In genomic region chr1:194297999-194298598, GRCh38 we compare ENCODE assay signal across 15 cellular contexts.
DNase-seq lines count a peak whose midpoint lies in the region; ATAC-seq and TF ChIP-seq lines count a peak whose summit lies in the region.
"Had no signal": no experiment of that assay in that cellular context is flagged by ENCODE, and none has a peak within 500 bp of the region (broad histone marks: within the 10 kb centered on the region; RNA-seq: fewer than 3 reads in every experiment).

No MANE protein-coding gene starts in this region.

- no peak overlapping the region for H3K4me2 ChIP-seq in mesendoderm (ENCODE audit: low read length)
- H3K4me2 ChIP-seq: neural progenitor cell had no signal

- H2BK120ac ChIP-seq in mesendoderm (ENCODE audit: low read depth, low read length), result peak overlapping the region; percentile 28

- POLR2A ChIA-PET in activated CD8-positive, alpha-beta T cell treated with anti-CD3 and anti-CD28 coated beads for 36 hours (lab: Charles Lee), result no interaction called here
- POLR2A ChIA-PET in activated CD8-positive, alpha-beta T cell treated with anti-CD3 and anti-CD28 coated beads, Interleukin-2, amount 10 ng/mL, durations not matched to agents 7 days and 5 days (lab: Charles Lee), result no interaction called here

- no peak for TF ChIP-seq EP300 in Ishikawa (IDR thresholded peaks at IDR 0.05; ENCODE audit: borderline replicate concordance)

- H3K36me3 ChIP-seq in mesendoderm (ENCODE audit: control insufficient read depth, insufficient read depth, low read length), result no peaks in the 10 kb centered on the region
- H3K36me3 ChIP-seq: neural progenitor cell, upper lobe of right lung had no signal

- H2BK5ac ChIP-seq in mesendoderm (ENCODE audit: low read length), result no peak overlapping the region

- H2AK5ac ChIP-seq in mesendoderm (ENCODE audit: low read length), result no peak overlapping the region

- H3K4me1 ChIP-seq in mesendoderm (ENCODE audit: control insufficient read depth, low read depth, low read length), result no peaks in the 10 kb centered on the region
- H3K4me1 ChIP-seq: neural progenitor cell, upper lobe of right lung had no signal

- H2BK15ac ChIP-seq in mesendoderm (replicated peaks; ENCODE audit: low read depth), result no peak overlapping the region

- CTCF ChIA-PET in activated CD8-positive, alpha-beta T cell treated with anti-CD3 and anti-CD28 coated beads for 36 hours (lab: Charles Lee), result no interaction called here
- CTCF ChIA-PET in activated CD8-positive, alpha-beta T cell treated with anti-CD3 and anti-CD28 coated beads, Interleukin-2, amount 10 ng/mL, durations not matched to agents 7 days and 5 days (lab: Charles Lee), result interaction anchor here (1.0 kb wide), 1 partner anchor 23 kb away, joined by 3 read pairs; no protein-coding TSS in a partner anchor

- peak overlapping the region; percentile 93 for H3K27ac Mint-ChIP-seq in activated CD8-positive, alpha-beta T cell treated with anti-CD3 and anti-CD28 coated beads for 36 hours
- no peak overlapping the region for H3K27ac Mint-ChIP-seq in activated CD8-positive, alpha-beta T cell treated with anti-CD3 and anti-CD28 coated beads, Interleukin-2, amount 10 ng/mL, durations not matched to agents 7 days and 5 days
- no peak overlapping the region for H3K27ac Mint-ChIP-seq in type B pancreatic cell
- H3K27ac Mint-ChIP-seq in CD14-positive monocyte, result no peak overlapping the region
- H3K27ac Mint-ChIP-seq: CD8-positive, alpha-beta T cell; neural progenitor cell; stimulated activated naive B cell treated with anti-CD40 and anti-IgM and Interleukin-4, amounts not matched to agents 10 μg/mL and 1 μg/mL and 100 μg/mL, for 72 hours; T-helper 17 cell had no signal

- no peaks in the 10 kb centered on the region for H3K27me3 Mint-ChIP-seq in activated CD8-positive, alpha-beta T cell treated with anti-CD3 and anti-CD28 coated beads for 36 hours
- H3K27me3 Mint-ChIP-seq in activated CD8-positive, alpha-beta T cell treated with anti-CD3 and anti-CD28 coated beads, Interleukin-2, amount 10 ng/mL, durations not matched to agents 7 days and 5 days (ENCODE audit: low read depth), result no peaks in the 10 kb centered on the region
- no peaks in the 10 kb centered on the region for H3K27me3 Mint-ChIP-seq in type B pancreatic cell
- H3K27me3 Mint-ChIP-seq in CD14-positive monocyte (ENCODE audit: low read depth in 3 of 3), result peaks cover 0 to 2% (median 0%) of the 10 kb centered on the region in 3 donors
- H3K27me3 Mint-ChIP-seq: T-helper 17 cell had no signal

- H3K23ac ChIP-seq in mesendoderm (ENCODE audit: low read length), result no peak overlapping the region

- H3K4me1 Mint-ChIP-seq in activated CD8-positive, alpha-beta T cell treated with anti-CD3 and anti-CD28 coated beads for 36 hours (ENCODE audit: low read depth), result peaks cover 40% of the 10 kb centered on the region
- peaks cover 5% of the 10 kb centered on the region for H3K4me1 Mint-ChIP-seq in activated CD8-positive, alpha-beta T cell treated with anti-CD3 and anti-CD28 coated beads, Interleukin-2, amount 10 ng/mL, durations not matched to agents 7 days and 5 days (ENCODE audit: low read depth)
- H3K4me1 Mint-ChIP-seq in type B pancreatic cell (ENCODE audit: unreplicated experiment) (no peaks in the 10 kb centered on the region), CD14-positive monocyte (peaks cover 2% of the 10 kb centered on the region)
- H3K4me1 Mint-ChIP-seq: stimulated activated naive B cell treated with anti-CD40 and anti-IgM and Interleukin-4, amounts not matched to agents 10 μg/mL and 1 μg/mL and 100 μg/mL, for 72 hours had no signal

- H3K27ac ChIP-seq in mesendoderm (ENCODE audit: low read depth, low read length), result no peak overlapping the region
- H3K27ac ChIP-seq: neural progenitor cell, upper lobe of right lung had no signal

- H3K4me3 ChIP-seq in mesendoderm (ENCODE audit: low read length), result no peak overlapping the region
- H3K4me3 ChIP-seq: neural progenitor cell, upper lobe of right lung had no signal

- H3K9ac ChIP-seq in mesendoderm (ENCODE audit: low read length), result no peak overlapping the region
- H3K9ac ChIP-seq: neural progenitor cell had no signal

- no peak overlapping the region for H3K56ac ChIP-seq in mesendoderm (ENCODE audit: low read length)

- H3K4ac ChIP-seq in mesendoderm (ENCODE audit: low read depth, low read length), result no peak overlapping the region

- H4K8ac ChIP-seq in mesendoderm (ENCODE audit: low read depth, low read length), result no peak overlapping the region

- no peaks in the 10 kb centered on the region for H3K27me3 ChIP-seq in mesendoderm (ENCODE audit: insufficient read depth, low read length, poor library complexity)
- H3K27me3 ChIP-seq: neural progenitor cell, upper lobe of right lung had no signal

- H3K18ac ChIP-seq in mesendoderm (ENCODE audit: low read length), result no peak overlapping the region

- peak; percentile 63 for ATAC-seq in activated CD8-positive, alpha-beta T cell treated with anti-CD3 and anti-CD28 coated beads for 36 hours
- no peak for ATAC-seq in activated CD8-positive, alpha-beta T cell treated with anti-CD3 and anti-CD28 coated beads, Interleukin-2, amount 10 ng/mL, durations not matched to agents 7 days and 5 days
- ATAC-seq: CD8-positive, alpha-beta T cell; stimulated activated naive B cell treated with anti-CD40 and anti-IgM and Interleukin-4, amounts not matched to agents 10 μg/mL and 1 μg/mL and 100 μg/mL, for 72 hours; T-helper 17 cell; upper lobe of right lung had no signal

- H3K36me3 Mint-ChIP-seq in activated CD8-positive, alpha-beta T cell treated with anti-CD3 and anti-CD28 coated beads for 36 hours (ENCODE audit: low read depth), result peaks cover 9% of the 10 kb centered on the region
- no peaks in the 10 kb centered on the region for H3K36me3 Mint-ChIP-seq in activated CD8-positive, alpha-beta T cell treated with anti-CD3 and anti-CD28 coated beads, Interleukin-2, amount 10 ng/mL, durations not matched to agents 7 days and 5 days (ENCODE audit: low read depth)
- H3K36me3 Mint-ChIP-seq in type B pancreatic cell (no peaks in the 10 kb centered on the region), CD14-positive monocyte (no peaks in the 10 kb centered on the region)
- H3K36me3 Mint-ChIP-seq: CD8-positive, alpha-beta T cell; neural progenitor cell; stimulated activated naive B cell treated with anti-CD40 and anti-IgM and Interleukin-4, amounts not matched to agents 10 μg/mL and 1 μg/mL and 100 μg/mL, for 72 hours had no signal

- no peak overlapping the region for H3K4me3 Mint-ChIP-seq in activated CD8-positive, alpha-beta T cell treated with anti-CD3 and anti-CD28 coated beads for 36 hours
- H3K4me3 Mint-ChIP-seq in activated CD8-positive, alpha-beta T cell treated with anti-CD3 and anti-CD28 coated beads, Interleukin-2, amount 10 ng/mL, durations not matched to agents 7 days and 5 days, result no peak overlapping the region
- no peak overlapping the region for H3K4me3 Mint-ChIP-seq in type B pancreatic cell
- H3K4me3 Mint-ChIP-seq in CD14-positive monocyte, result no peak overlapping the region
- H3K4me3 Mint-ChIP-seq: CD8-positive, alpha-beta T cell; neural progenitor cell; stimulated activated naive B cell treated with anti-CD40 and anti-IgM and Interleukin-4, amounts not matched to agents 10 μg/mL and 1 μg/mL and 100 μg/mL, for 72 hours; T-helper 17 cell had no signal

- no peak for TF ChIP-seq CTCF in activated CD8-positive, alpha-beta T cell treated with anti-CD3 and anti-CD28 coated beads for 36 hours (IDR thresholded peaks at IDR 0.05)
- TF ChIP-seq CTCF in type B pancreatic cell (conservative IDR thresholded peaks at IDR 0.05) (no peak), CD14-positive monocyte (IDR thresholded peaks at IDR 0.05) (no peak)

- no peak for TF ChIP-seq RAD21 in Ishikawa (IDR thresholded peaks at IDR 0.05; ENCODE audit: low read depth)

- intact Hi-C loops in activated CD8-positive, alpha-beta T cell treated with anti-CD3 and anti-CD28 coated beads for 36 hours (cut with micrococcal nuclease), result loop anchor here (2.0 to 10.0 kb wide), 3 partner anchors 73 to 1115 kb away; no protein-coding TSS in a partner anchor
- intact Hi-C loops in CD14-positive monocyte (cut with micrococcal nuclease), result loop anchor here in 1 of 2 donors (5.0 to 10.0 kb wide), 2 partner anchors 891 to 1113 kb away; partner anchors contain the start of gene B3GALT2

- H3K9me3 Mint-ChIP-seq in activated CD8-positive, alpha-beta T cell treated with anti-CD3 and anti-CD28 coated beads for 36 hours, result no peaks in the 10 kb centered on the region
- H3K9me3 Mint-ChIP-seq in activated CD8-positive, alpha-beta T cell treated with anti-CD3 and anti-CD28 coated beads, Interleukin-2, amount 10 ng/mL, durations not matched to agents 7 days and 5 days (ENCODE audit: insufficient read depth), result no peaks in the 10 kb centered on the region
- no peaks in the 10 kb centered on the region for H3K9me3 Mint-ChIP-seq in type B pancreatic cell
- H3K9me3 Mint-ChIP-seq in CD14-positive monocyte, result no peaks in the 10 kb centered on the region
- H3K9me3 Mint-ChIP-seq: CD8-positive, alpha-beta T cell; stimulated activated naive B cell treated with anti-CD40 and anti-IgM and Interleukin-4, amounts not matched to agents 10 μg/mL and 1 μg/mL and 100 μg/mL, for 72 hours had no signal

- WGBS in mesendoderm (ENCODE audit: extremely low coverage, insufficient coverage, low lambda C conversion rate), result no CpG with 5 or more reads among the region's 1 CpG

- no peaks in the 10 kb centered on the region for H3K79me1 ChIP-seq in mesendoderm (ENCODE audit: low read length)

- H4K5ac ChIP-seq in mesendoderm (ENCODE audit: low read length), result no peak overlapping the region

- H3K79me2 ChIP-seq in mesendoderm (ENCODE audit: control insufficient read depth, insufficient read depth, low read length), result no peaks in the 10 kb centered on the region

- no peak for DNase-seq in activated CD8-positive, alpha-beta T cell treated with anti-CD3 and anti-CD28 coated beads for 36 hours
- no peak for DNase-seq in activated CD8-positive, alpha-beta T cell treated with anti-CD3 and anti-CD28 coated beads, Interleukin-2, amount 10 ng/mL, durations not matched to agents 7 days and 5 days
- DNase-seq in activated T-cell treated with anti-CD3 and anti-CD28 coated beads, Interleukin-2, amount 50 U/mL, for 48 hours, result peak; percentile 24 to 33
- no peak for DNase-seq in mesendoderm
- no peak for DNase-seq in NCI-H2107 (lab: John Stamatoyannopoulos, UW)
- no peak for DNase-seq in type B pancreatic cell (ENCODE audit: extremely low spot score, unreplicated experiment)
- DNase-seq in CD14-positive monocyte (ENCODE audit: low spot score), result no peak
- DNase-seq: anterior cingulate cortex; CD8-positive, alpha-beta T cell; DND-41; stimulated activated naive B cell treated with anti-CD40 and anti-IgM and Interleukin-4, amounts not matched to agents 10 μg/mL and 1 μg/mL and 100 μg/mL, for 72 hours; T-helper 17 cell; upper lobe of right lung had no signal

TF ChIP-seq in Ishikawa, 13 proteins besides CTCF, POLR2A, EP300 and RAD21:
- no peak for TF ChIP-seq ZBTB7A (IDR thresholded peaks at IDR 0.05; ENCODE audit: low read depth)
- TF ChIP-seq TCF12 (IDR thresholded peaks at IDR 0.05; ENCODE audit: low read depth), result no peak
- peak; percentile 64; the same call in 1 of the 2 replicates for TF ChIP-seq CEBPB (IDR thresholded peaks at IDR 0.05)

Comparison
In these comparisons a context has a peak if more than half of its experiments do, and no peak if none do; other contexts are left out.
1. DNase-seq: peak in activated T-cell treated with anti-CD3 and anti-CD28 coated beads, Interleukin-2, amount 50 U/mL, for 48 hours (2 of 2); none in activated CD8-positive, alpha-beta T cell treated with anti-CD3 and anti-CD28 coated beads for 36 hours (single experiment), activated CD8-positive, alpha-beta T cell treated with anti-CD3 and anti-CD28 coated beads, Interleukin-2, amount 10 ng/mL, durations not matched to agents 7 days and 5 days (single experiment), mesendoderm (single experiment), NCI-H2107 (single experiment), type B pancreatic cell (single experiment) and CD14-positive monocyte (single experiment).